Comparison of ENCODE assay signal across 1 cellular context in genomic region chrX:17944833-17945497, GRCh38.
TF ChIP-seq lines count a peak whose summit lies in the region.

No MANE protein-coding gene starts in this region.

TF ChIP-seq in GM23338, 12 proteins besides CTCF, POLR2A, EP300 and RAD21 (continued from another document):
- TF ChIP-seq REST (IDR thresholded peaks at IDR 0.05; ENCODE audit: unreplicated experiment) (no peak), ZNF331 (CRISPR knock-in tag; IDR thresholded peaks at IDR 0.05; ENCODE audit: low read depth) (no peak), NANOG (IDR thresholded peaks at IDR 0.05; ENCODE audit: borderline replicate concordance) (no peak), ZNF114 (CRISPR knock-in tag; IDR thresholded peaks at IDR 0.05) (no peak), STAT1 (IDR thresholded peaks at IDR 0.05; ENCODE audit: unreplicated experiment) (no peak), JUNB (IDR thresholded peaks at IDR 0.05; ENCODE audit: unreplicated experiment) (no peak)
